31 cellular contexts compared by ENCODE assay signal in genomic region chr6:42222450-42222849, GRCh38. TPM values are rescaled to one million over a fixed set of nuclear protein-coding genes. Genes with fewer than 3 reads are reported as not detected.
"Had no signal": no experiment of that assay in that cellular context is flagged by ENCODE, and none has a peak within 500 bp of the region (broad histone marks: within the 10 kb centered on the region; RNA-seq: fewer than 3 reads in every experiment).

No MANE protein-coding gene starts in this region.

- H3K27ac ChIP-seq: esophagus muscularis mucosa, gastrocnemius medialis, lower lobe of right lung, pancreas, psoas muscle, tibial artery, VCaP had no signal

- H3K27me3 Mint-ChIP-seq: activated CD4-positive, alpha-beta T cell treated with anti-CD3 and anti-CD28 coated beads, Interleukin-2, amount 10 ng/mL, durations not matched to agents 7 days and 5 days; activated naive CD8-positive, alpha-beta T cell treated with anti-CD3 and anti-CD28 coated beads for 36 hours; activated T-cell treated with anti-CD3 and anti-CD28 coated beads, Interleukin-2, amount 50 U/mL, for 24 hours; activated T-helper 17 cell treated with anti-CD3 and anti-CD28 coated beads, Interleukin-2, amount 50 U/mL, for 72 hours; central memory CD8-positive, alpha-beta T cell; stimulated activated naive CD8-positive, alpha-beta T cell treated with anti-CD3 and anti-CD28 coated beads, Interleukin-15, Interleukin-2, amounts not matched to agents 100 ng/mL and 50 ng/mL, for 24 hours had no signal

- DNase-seq: activated CD4-positive, alpha-beta T cell treated with anti-CD3 and anti-CD28 coated beads, Interleukin-2, amount 10 ng/mL, durations not matched to agents 7 days and 5 days; activated CD4-positive, CD25-positive, alpha-beta regulatory T cell treated with anti-CD3 and anti-CD28 coated beads, Interleukin-2, amount 50 U/mL, for 72 hours; activated CD8-positive, alpha-beta T cell treated with anti-CD3 and anti-CD28 coated beads, Interleukin-2, amount 10 ng/mL, durations not matched to agents 7 days and 5 days; activated naive CD4-positive, alpha-beta T cell; activated naive CD8-positive, alpha-beta T cell treated with anti-CD3 and anti-CD28 coated beads for 36 hours; activated T-cell treated with anti-CD3 and anti-CD28 coated beads, Interleukin-2, amount 50 U/mL, for 24 hours; effector memory CD4-positive, alpha-beta T cell; gastrocnemius medialis; head of caudate nucleus; islet precursor cell; left colon; lower lobe of right lung; mesendoderm; mucosa of descending colon; nephron progenitor cell; pancreas; psoas muscle; right cardiac atrium; stimulated activated CD4-positive, alpha-beta T cell treated with anti-CD3 and anti-CD28 coated beads, Interleukin-12 subunit alpha, Interleukin-12 subunit beta, amount 100 ng/mL, for 4 hours; stimulated activated CD4-positive, alpha-beta T cell treated with anti-CD3 and anti-CD28 coated beads, Interleukin-4, amount 100 ng/mL, for 4 hours; tibial artery had no signal

- H3K4me1 ChIP-seq: psoas muscle, tibial artery had no signal

- H3K4me3 ChIP-seq: esophagus muscularis mucosa, gastrocnemius medialis, lower lobe of right lung, mucosa of descending colon, pancreas, psoas muscle, tibial artery had no signal

- FAIRE-seq: astrocyte, colon, pancreas had no signal

- H3K4me3 Mint-ChIP-seq: activated CD4-positive, alpha-beta T cell treated with anti-CD3 and anti-CD28 coated beads, Interleukin-2, amount 10 ng/mL, durations not matched to agents 7 days and 5 days; activated CD8-positive, alpha-beta T cell treated with anti-CD3 and anti-CD28 coated beads, Interleukin-2, amount 10 ng/mL, durations not matched to agents 7 days and 5 days; activated naive CD8-positive, alpha-beta T cell treated with anti-CD3 and anti-CD28 coated beads for 36 hours; activated T-cell treated with anti-CD3 and anti-CD28 coated beads, Interleukin-2, amount 50 U/mL, for 24 hours; activated T-helper 17 cell treated with anti-CD3 and anti-CD28 coated beads, Interleukin-2, amount 50 U/mL, for 72 hours; central memory CD8-positive, alpha-beta T cell; nephron progenitor cell; stimulated activated naive CD8-positive, alpha-beta T cell treated with anti-CD3 and anti-CD28 coated beads, Interleukin-15, Interleukin-2, amounts not matched to agents 100 ng/mL and 50 ng/mL, for 24 hours; T-helper 2 cell treated with Interferon-gamma antibody and Interleukin-4, amounts not matched to agents 5 μg/mL and 100 μg/mL, for 36 hours had no signal

- H3K9me3 ChIP-seq: esophagus muscularis mucosa, gastrocnemius medialis, lower lobe of right lung, mucosa of descending colon, pancreas, psoas muscle, tibial artery had no signal

- ATAC-seq: activated CD8-positive, alpha-beta T cell treated with anti-CD3 and anti-CD28 coated beads, Interleukin-2, amount 10 ng/mL, durations not matched to agents 7 days and 5 days; activated T-helper 17 cell treated with anti-CD3 and anti-CD28 coated beads, Interleukin-2, amount 50 U/mL, for 72 hours; gastrocnemius medialis; left colon; lower lobe of right lung; mucosa of descending colon; pancreas; psoas muscle; right cardiac atrium had no signal

- H3K9me3 Mint-ChIP-seq: activated CD4-positive, alpha-beta T cell treated with anti-CD3 and anti-CD28 coated beads, Interleukin-2, amount 10 ng/mL, durations not matched to agents 7 days and 5 days; activated naive CD8-positive, alpha-beta T cell treated with anti-CD3 and anti-CD28 coated beads for 36 hours; activated T-cell treated with anti-CD3 and anti-CD28 coated beads, Interleukin-2, amount 50 U/mL, for 24 hours; activated T-helper 17 cell treated with anti-CD3 and anti-CD28 coated beads, Interleukin-2, amount 50 U/mL, for 72 hours; central memory CD8-positive, alpha-beta T cell; nephron progenitor cell; stimulated activated naive CD8-positive, alpha-beta T cell treated with anti-CD3 and anti-CD28 coated beads, Interleukin-15, Interleukin-2, amounts not matched to agents 100 ng/mL and 50 ng/mL, for 24 hours; T-helper 2 cell treated with Interferon-gamma antibody and Interleukin-4, amounts not matched to agents 5 μg/mL and 100 μg/mL, for 36 hours had no signal

- H3K27ac Mint-ChIP-seq: activated CD4-positive, alpha-beta T cell treated with anti-CD3 and anti-CD28 coated beads, Interleukin-2, amount 10 ng/mL, durations not matched to agents 7 days and 5 days; activated CD8-positive, alpha-beta T cell treated with anti-CD3 and anti-CD28 coated beads, Interleukin-2, amount 10 ng/mL, durations not matched to agents 7 days and 5 days; activated naive CD8-positive, alpha-beta T cell treated with anti-CD3 and anti-CD28 coated beads for 36 hours; activated T-cell treated with anti-CD3 and anti-CD28 coated beads, Interleukin-2, amount 50 U/mL, for 24 hours; nephron progenitor cell; stimulated activated naive CD8-positive, alpha-beta T cell treated with anti-CD3 and anti-CD28 coated beads, Interleukin-15, Interleukin-2, amounts not matched to agents 100 ng/mL and 50 ng/mL, for 24 hours; T-helper 2 cell treated with Interferon-gamma antibody and Interleukin-4, amounts not matched to agents 5 μg/mL and 100 μg/mL, for 36 hours had no signal

- H3K27me3 ChIP-seq: esophagus muscularis mucosa, gastrocnemius medialis, pancreas, tibial artery had no signal

- H3K36me3 ChIP-seq: gastrocnemius medialis, pancreas had no signal

RNA-seq across cellular contexts. Expression of gene GUCA1A, which starts 49.3 kb away (rescaled TPM):
- total RNA-seq: activated CD4-positive, alpha-beta T cell treated with anti-CD3 and anti-CD28 coated beads, Interleukin-2, amount 10 ng/mL, durations not matched to agents 7 days and 5 days; activated CD8-positive, alpha-beta T cell treated with anti-CD3 and anti-CD28 coated beads, Interleukin-2, amount 10 ng/mL, durations not matched to agents 7 days and 5 days; dermis microvascular lymphatic vessel endothelial cell; esophagus muscularis mucosa; gastrocnemius medialis; left colon; lower lobe of right lung; mucosa of descending colon; psoas muscle; right cardiac atrium; skeletal muscle tissue had no signal
- polyA plus RNA-seq: pancreas, psoas muscle, right cardiac atrium had no signal
